ENCODE assay signal across 20 cellular contexts in the genomic region with DNA sequence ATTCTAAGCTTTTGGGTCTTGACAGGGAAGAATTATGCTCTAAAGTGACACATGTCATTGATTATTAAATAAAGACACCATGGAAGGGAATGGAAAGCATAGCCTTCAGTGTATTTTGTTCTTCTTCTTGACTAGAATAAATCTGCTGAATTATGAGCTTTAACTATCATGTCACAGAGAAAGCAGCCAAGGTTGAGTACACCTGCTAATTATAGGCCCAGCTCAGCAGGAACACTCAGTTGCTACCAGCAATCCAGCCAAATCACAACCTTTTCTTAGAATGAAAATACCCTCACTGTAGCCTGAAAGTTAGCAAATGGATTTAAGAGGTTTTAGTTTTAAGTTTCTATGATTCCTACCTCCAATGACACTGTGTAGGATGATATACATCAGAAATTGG.
A peak's percentile ranks its signal among the peaks of the same experiment; 100 is the strongest.
DNase-seq lines count a peak whose midpoint lies in the region; ATAC-seq and TF ChIP-seq lines count a peak whose summit lies in the region.
"Had no signal": no experiment of that assay in that cellular context is flagged by ENCODE, and none has a peak within 500 bp of the region (broad histone marks: within the 10 kb centered on the region; RNA-seq: fewer than 3 reads in every experiment).

No MANE protein-coding gene starts in this region.

- no peak overlapping the region for H3K9ac ChIP-seq in PC-3 (ENCODE audit: low read length)
- H3K9ac ChIP-seq: BLaER1 had no signal

- H3K4me1 ChIP-seq in PC-3 (ENCODE audit: insufficient read depth, low read length) (peaks cover 8% of the 10 kb centered on the region; the same call in 1 of the 2 replicates), right atrium auricular region (no peaks in the 10 kb centered on the region), mucosa of descending colon (ENCODE audit: low read depth) (no peaks in the 10 kb centered on the region)
- H3K4me1 ChIP-seq: A549, BLaER1 had no signal

- CTCF ChIA-PET in PC-3 (lab: Charles Lee): no interaction called here

- H3F3A ChIP-seq in PC-3 (ENCODE audit: low read length, unreplicated experiment): no peaks in the 10 kb centered on the region

- no peaks in the 10 kb centered on the region for H3K9me2 ChIP-seq in PC-3 (replicated peaks; ENCODE audit: low read length)

- no peak overlapping the region for H3K4me3 ChIP-seq in PC-3 (ENCODE audit: low read length)
- H3K4me3 ChIP-seq in right atrium auricular region: no peak overlapping the region
- H3K4me3 ChIP-seq in mucosa of descending colon: no peak overlapping the region
- H3K4me3 ChIP-seq: A549, BLaER1 had no signal

- H3K27me3 ChIP-seq in PC-3 (ENCODE audit: low read length): peaks cover 36% of the 10 kb centered on the region
- no peaks in the 10 kb centered on the region for H3K27me3 ChIP-seq in right atrium auricular region
- H3K27me3 ChIP-seq: BLaER1 had no signal

- 0 out of 2 replicates have a peak, but pooled peaks have one; percentile 4 for TF ChIP-seq CTCF in PC-3 (conservative IDR thresholded peaks at IDR 0.05; ENCODE audit: low read depth, low read length)
- no peak for TF ChIP-seq CTCF in right atrium auricular region (IDR thresholded peaks at IDR 0.05)
- no peak for TF ChIP-seq CTCF in mucosa of descending colon (IDR thresholded peaks at IDR 0.05)

- POLR2A ChIA-PET in PC-3 (lab: Charles Lee; ENCODE audit: unreplicated experiment): no interaction called here

- H3K27ac ChIP-seq in PC-3 (ENCODE audit: low read length) (no peak overlapping the region), right atrium auricular region (peak overlapping the region; percentile 26 to 68)
- H3K27ac ChIP-seq: A549, BLaER1 had no signal

- peak; percentile 88 for ATAC-seq in Right ventricle myocardium superior (ENCODE audit: poor library complexity)
- no peak for ATAC-seq in PC-3
- no peak for ATAC-seq in mucosa of descending colon
- ATAC-seq: A549, HepG2 had no signal

- H3K36me3 ChIP-seq in PC-3 (ENCODE audit: low read depth, low read length) (no peaks in the 10 kb centered on the region), right atrium auricular region (no peaks in the 10 kb centered on the region), mucosa of descending colon (ENCODE audit: low read depth) (no peaks in the 10 kb centered on the region)
- H3K36me3 ChIP-seq: BLaER1 had no signal

- no peaks in the 10 kb centered on the region for H3K79me2 ChIP-seq in PC-3 (ENCODE audit: low read length)

- BruUV-seq in PC-3 (replicated peaks; lab: Mats Ljungman, UMichigan): no TSS peak

- DNase-seq in Right ventricle myocardium superior (no peak), cardiac septum (ENCODE audit: low spot score) (no peak), PC-3 (no peak), right atrium auricular region (ENCODE audit: low spot score) (no peak), H4 (ENCODE audit: low spot score) (no peak), mucosa of descending colon (no peak), middle frontal gyrus (ENCODE audit: extremely low spot score, low spot score) (no peak), cortex of kidney (lab: John Stamatoyannopoulos, UW) (no peak)
- DNase-seq: Calu3; CD4-positive, alpha-beta memory T cell; EL; GOT3; KBM-7; NCI-H1105 treated with DMSO at 0.1 percent for 48 hours; NCI-H1930; NCI-H2171 treated with DMSO at 0.1 percent for 48 hours; NCI-H510A had no signal

- no peaks in the 10 kb centered on the region for H3K9me3 ChIP-seq in PC-3 (ENCODE audit: low read length)
- H3K9me3 ChIP-seq in right atrium auricular region: peaks cover 6 to 14% of the 10 kb centered on the region in 2 donors
- no peaks in the 10 kb centered on the region for H3K9me3 ChIP-seq in mucosa of descending colon
- H3K9me3 ChIP-seq: A549, BLaER1 had no signal

- no peaks in the 10 kb centered on the region for H4K20me1 ChIP-seq in PC-3 (ENCODE audit: low read length)
- H4K20me1 ChIP-seq: BLaER1 had no signal

- H2AFZ ChIP-seq in PC-3 (ENCODE audit: low read length): no peak overlapping the region

- intact Hi-C loops in Right ventricle myocardium superior (cut with DNase I) (no loop called here), cardiac septum (cut with DNase I) (no loop called here), PC-3 (cut with micrococcal nuclease) (no loop called here), mucosa of descending colon (cut with DNase I, micrococcal nuclease) (no loop called here)

- no peak overlapping the region for H3K4me2 ChIP-seq in PC-3 (ENCODE audit: low read length)
- H3K4me2 ChIP-seq: A549, BLaER1 had no signal
